In the genomic region with DNA sequence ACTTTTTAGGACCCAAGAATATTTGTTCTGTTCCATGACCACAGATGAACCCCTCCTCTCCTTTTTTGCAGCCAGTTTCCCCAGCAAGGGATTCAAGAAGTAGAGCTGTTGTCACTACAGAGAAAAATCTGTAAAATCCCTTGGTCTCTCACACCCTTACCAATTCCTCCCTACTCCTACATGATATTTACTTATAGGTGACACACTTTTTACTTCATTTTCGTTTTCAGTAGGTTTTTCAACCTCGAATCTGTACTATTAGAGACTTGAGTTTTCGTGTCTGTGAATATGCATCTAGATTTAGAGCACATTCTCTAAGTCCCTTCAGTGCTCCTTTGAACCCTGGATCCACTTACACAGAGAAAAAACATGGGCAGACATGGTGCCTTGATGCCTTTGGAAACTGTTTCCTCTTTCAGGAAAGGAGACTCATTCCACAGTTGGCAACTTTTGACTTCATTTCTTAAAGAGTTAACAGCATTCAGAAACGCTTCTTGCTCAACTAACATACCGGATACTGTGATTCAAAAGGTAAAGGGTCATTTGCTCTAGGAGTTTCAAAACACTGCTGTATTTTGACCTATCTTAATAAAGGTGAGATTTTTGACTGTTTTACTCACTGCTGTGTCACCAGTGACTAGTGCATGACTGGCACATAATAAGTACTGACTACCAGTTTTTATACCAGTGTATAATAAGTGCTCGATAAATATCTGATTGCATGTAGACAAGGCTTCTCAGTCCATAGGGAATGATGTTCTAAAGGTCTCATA, we compare ENCODE assay signal across 8 cellular contexts. TPM values are rescaled to one million over a fixed set of nuclear protein-coding genes. Genes with fewer than 3 reads are reported as not detected.
DNase-seq lines count a peak whose midpoint lies in the region; ATAC-seq lines count a peak whose summit lies in the region.

No MANE protein-coding gene starts in this region.

- H3K36me3 ChIP-seq in GM23248 (ENCODE audit: low read depth) (peaks cover 70% of the 10 kb centered on the region), SJSA1 (no peaks in the 10 kb centered on the region)
- H3K36me3 ChIP-seq in CD8-positive, alpha-beta memory T cell (ENCODE audit: insufficient read depth, low read length), result no peaks in the 10 kb centered on the region

- in situ Hi-C loops in GM23248 (cut with MboI), result no loop called here

- peaks cover 18 to 58% of the 10 kb centered on the region in 2 donors for H3K27me3 Mint-ChIP-seq in CD8-positive, alpha-beta memory T cell

- intact Hi-C loops in posterior vena cava (cut with DNase I), result no loop called here

- POLR2A ChIA-PET in CD8-positive, alpha-beta memory T cell (lab: Charles Lee), result no interaction called here

- H3K4me3 ChIP-seq in GM23248 (0 out of 2 replicates have a peak overlapping the region, but pooled peaks have one; percentile 2), SJSA1 (no peak overlapping the region)
- H3K4me3 ChIP-seq in CD8-positive, alpha-beta memory T cell (ENCODE audit: low read length), result no peak overlapping the region

- H3K4me1 ChIP-seq in GM23248 (ENCODE audit: insufficient read depth), result peaks cover 70% of the 10 kb centered on the region
- H3K4me1 ChIP-seq in SJSA1 (replicated peaks), result peaks cover 51% of the 10 kb centered on the region
- H3K4me1 ChIP-seq in CD8-positive, alpha-beta memory T cell (ENCODE audit: insufficient read depth, low read length), result no peaks in the 10 kb centered on the region

- H3K9me3 Mint-ChIP-seq in CD8-positive, alpha-beta memory T cell, result peaks cover 0 to 8% (median 4%) of the 10 kb centered on the region in 5 donors

- H3K4me2 ChIP-seq in GM23248 (ENCODE audit: unreplicated experiment), result peak overlapping the region; percentile 70

- H3K27me3 ChIP-seq in GM23248 (replicated peaks; ENCODE audit: insufficient read depth) (no peaks in the 10 kb centered on the region), SJSA1 (replicated peaks) (no peaks in the 10 kb centered on the region)
- no peaks in the 10 kb centered on the region for H3K27me3 ChIP-seq in CD8-positive, alpha-beta memory T cell (ENCODE audit: insufficient read depth, low read length, poor library complexity, severe bottlenecking)

- H3K79me2 ChIP-seq in GM23248 (ENCODE audit: insufficient read depth), result peaks cover 51% of the 10 kb centered on the region

- peak overlapping the region; percentile 68 for H3K9ac ChIP-seq in GM23248

- H3K27ac Mint-ChIP-seq in CD8-positive, alpha-beta memory T cell, result no peak overlapping the region

- CTCF ChIA-PET in CD8-positive, alpha-beta memory T cell (lab: Charles Lee), result no interaction called here

- no peaks in the 10 kb centered on the region for H4K20me1 ChIP-seq in GM23248 (ENCODE audit: insufficient read depth)

- no peaks in the 10 kb centered on the region for H3K4me1 Mint-ChIP-seq in CD8-positive, alpha-beta memory T cell

- H3K4me3 Mint-ChIP-seq in CD8-positive, alpha-beta memory T cell, result no peak overlapping the region

- H3K9me3 ChIP-seq in GM23248 (ENCODE audit: low read depth), result no peaks in the 10 kb centered on the region
- H3K9me3 ChIP-seq in SJSA1 (replicated peaks), result no peaks in the 10 kb centered on the region
- H3K9me3 ChIP-seq in CD8-positive, alpha-beta memory T cell (ENCODE audit: low read length), result no peaks in the 10 kb centered on the region

- H2AFZ ChIP-seq in GM23248, result no peak overlapping the region

- WGBS in GM23248 (ENCODE audit: low coverage in 1 of 2, low lambda C conversion rate in 2 of 2, missing lambda C conversion rate in 2 of 2), 2 experiments, result 19 to 20% methylated on average over 6 of the region's 6 CpGs

- H3K36me3 Mint-ChIP-seq in CD8-positive, alpha-beta memory T cell, result peaks cover 0 to 8% (median 0%) of the 10 kb centered on the region in 3 donors

- H3K27ac ChIP-seq in GM23248, result peak overlapping the region; percentile 88
- H3K27ac ChIP-seq in SJSA1, result peak overlapping the region; percentile 55
- no peak overlapping the region for H3K27ac ChIP-seq in CD8-positive, alpha-beta memory T cell (ENCODE audit: low read depth, low read length)

- DNase-seq in AG08395 (ENCODE audit: low spot score) (peak; percentile 52), GM23248 (peak; percentile 94), SJSA1 (ENCODE audit: low read depth in 1 of 2, low spot score in 2 of 2) (peak in 1 of 2 experiments; percentile 51), kidney glomerular epithelial cell (lab: John Stamatoyannopoulos, UW) (peak; percentile 87), SIG-M5 (lab: John Stamatoyannopoulos, UW) (no peak), posterior vena cava (ENCODE audit: low spot score) (no peak)
- DNase-seq in CD8-positive, alpha-beta memory T cell, result no peak

- no peaks in the 10 kb centered on the region for H3K9me2 ChIP-seq in GM23248 (ENCODE audit: insufficient read depth)

- H3F3A ChIP-seq in GM23248 (ENCODE audit: insufficient read depth), result peaks cover 88% of the 10 kb centered on the region

- no peak for ATAC-seq in HG02759 (IDR thresholded peaks at IDR 0.05; ENCODE audit: unreplicated experiment)

RNA-seq across cellular contexts. Expression of gene LAMA4, which starts 50.6 kb away (rescaled TPM):
- total RNA-seq in GM23248 (2014; rRNA removed; shearing (Covaris generic)), result 429 and 440 TPM in 2 replicates
- 331 and 339 TPM in 2 replicates for polyA plus RNA-seq in GM23248 (2016; fragmentation: Nextera tagmentation; extraction: Ambion mirVana)
- total RNA-seq in SJSA1 (2014; rRNA removed; shearing (Covaris generic)), result 0.53 and 1.8 TPM in 2 replicates
- not detected for total RNA-seq in CD8-positive, alpha-beta memory T cell
- polyA plus RNA-seq in CD8-positive, alpha-beta memory T cell, result not detected
- 100 to 1,000 TPM; 189 to 248 TPM for total RNA-seq in posterior vena cava

Comparison
In these comparisons a context has a peak if more than half of its experiments do, and no peak if none do; other contexts are left out.
1. DNase-seq: peak in AG08395 (single experiment), GM23248 (single experiment) and kidney glomerular epithelial cell (single experiment); none in SIG-M5 (single experiment), CD8-positive, alpha-beta memory T cell (0 of 5) and posterior vena cava (single experiment).
2. RNA of gene LAMA4, which starts 50.6 kb away (total RNA-seq): 429 to 440 TPM in GM23248 and 189 to 248 TPM in posterior vena cava; 0.53 to 1.8 TPM in SJSA1 and not detected in CD8-positive, alpha-beta memory T cell; every median in the first group is over 10 times any median in the second.